ENCODE assay signal across 34 cellular contexts in genomic region chr17:69048634-69049033, GRCh38. TPM values are rescaled to one million over a fixed set of nuclear protein-coding genes. Genes with fewer than 3 reads are reported as not detected.
A peak's percentile ranks its signal among the peaks of the same experiment; 100 is the strongest.
DNase-seq lines count a peak whose midpoint lies in the region; ATAC-seq, FAIRE-seq and TF ChIP-seq lines count a peak whose summit lies in the region.
"Had no signal": no experiment of that assay in that cellular context is flagged by ENCODE, and none has a peak within 500 bp of the region (broad histone marks: within the 10 kb centered on the region; RNA-seq: fewer than 3 reads in every experiment).

No MANE protein-coding gene starts in this region.

- H3K9me3 ChIP-seq in Caco-2 (peaks cover 24% of the 10 kb centered on the region), K562 (replicated peaks; ENCODE audit: control insufficient read depth, insufficient read depth, low read depth, low read length) (peaks cover 8% of the 10 kb centered on the region; the same call in 1 of the 2 replicates)
- H3K9me3 ChIP-seq: colonic mucosa, Peyer's patch, upper lobe of right lung had no signal

- H4K20me1 ChIP-seq in K562 (replicated peaks; ENCODE audit: control insufficient read depth, insufficient read depth, low read length), result no peaks in the 10 kb centered on the region

- ATAC-seq in K562, result no peak
- no peak for ATAC-seq in HG02642 (IDR thresholded peaks at IDR 0.05; ENCODE audit: poor library complexity, unreplicated experiment)
- ATAC-seq: activated CD8-positive, alpha-beta memory T cell treated with anti-CD3 and anti-CD28 coated beads, Interleukin-2, amount 10 ng/mL, durations not matched to agents 7 days and 5 days; GM23338; WTC11 had no signal

- H3K36me3 ChIP-seq in Caco-2 (ENCODE audit: control insufficient read depth, insufficient read depth, low read length) (no peaks in the 10 kb centered on the region), K562 (ENCODE audit: control insufficient read depth, insufficient read depth, low read length) (no peaks in the 10 kb centered on the region)
- H3K36me3 ChIP-seq: colonic mucosa, Peyer's patch, upper lobe of right lung had no signal

- no peak for TF ChIP-seq EP300 in K562 (IDR thresholded peaks at IDR 0.05; ENCODE audit: low read length)

- H3K27me3 Mint-ChIP-seq in T-helper 2 cell treated with Interferon-gamma antibody and Interleukin-4, amounts not matched to agents 5 μg/mL and 100 μg/mL, for 36 hours (ENCODE audit: low read depth), result no peaks in the 10 kb centered on the region
- H3K27me3 Mint-ChIP-seq in Caco-2 (ENCODE audit: insufficient read depth, unreplicated experiment) (no peaks in the 10 kb centered on the region), progenitor cell of endocrine pancreas (no peaks in the 10 kb centered on the region)

- no peak for DNase-seq in T-helper 2 cell treated with Interferon-gamma antibody and Interleukin-4, amounts not matched to agents 5 μg/mL and 100 μg/mL, for 36 hours (ENCODE audit: low spot score)
- DNase-seq in T-helper 2 cell (no peak), Caco-2 (no peak), K562 (ENCODE audit: extremely low read depth in 1 of 4, low spot score in 3 of 4) (no peak), progenitor cell of endocrine pancreas (ENCODE audit: low spot score, unreplicated experiment) (no peak), NCI-H774 (lab: John Stamatoyannopoulos, UW) (no peak), GM20000 (ENCODE audit: low spot score) (no peak)
- DNase-seq: 8988T; activated CD4-positive, alpha-beta T cell treated with anti-CD3 and anti-CD28 coated beads, Interleukin-2, amount 10 ng/mL, durations not matched to agents 7 days and 5 days; activated CD8-positive, alpha-beta memory T cell treated with anti-CD3 and anti-CD28 coated beads, Interleukin-2, amount 10 ng/mL, durations not matched to agents 7 days and 5 days; activated naive CD4-positive, alpha-beta T cell treated with anti-CD3 and anti-CD28 coated beads for 36 hours; amygdala; CD4-positive, alpha-beta memory T cell; colonic mucosa; DMS 273 treated with DMSO at 0.1 percent for 48 hours; effector CD8-positive, alpha-beta T cell; EL; foreskin fibroblast; head of caudate nucleus; Kasumi-1; mammary epithelial cell; NCI-H1105; NCI-H1930; NCI-H526; Peyer's patch; SIG-M5; stimulated activated CD8-positive, alpha-beta memory T cell treated with anti-CD3 and anti-CD28 coated beads, Interleukin-4, amount 100 ng/mL, for 48 hours; SW 1271; upper lobe of right lung had no signal

- H3K4me1 ChIP-seq in Caco-2, result peaks cover 43% of the 10 kb centered on the region
- peaks cover 3 to 34% of the 10 kb centered on the region in 2 experiments for H3K4me1 ChIP-seq in K562 (replicated peaks in 1 of 2; ENCODE audit: control insufficient read depth in 2 of 2, insufficient read depth in 2 of 2, low read length in 2 of 2)
- H3K4me1 ChIP-seq: colonic mucosa had no signal

- peak overlapping the region in 1 of 2 experiments; percentile 30; a peak in 1 of 4 replicates for H3K9ac ChIP-seq in K562 (ENCODE audit: insufficient read depth in 1 of 2, low read depth in 2 of 2, low read length in 2 of 2)

- no peaks in the 10 kb centered on the region for H3K79me2 ChIP-seq in K562 (ENCODE audit: control insufficient read depth, insufficient read depth, low read length)

- POLR2A ChIA-PET in Caco-2 (lab: Charles Lee) (no interaction called here), K562 (lab: Yijun Ruan, JAX) (no interaction called here)

- H3K4me3 ChIP-seq in Caco-2 (ENCODE audit: low read depth, low read length) (no peak overlapping the region), K562 (no peak overlapping the region)
- H3K4me3 ChIP-seq: colonic mucosa, GM23338, Peyer's patch, upper lobe of right lung had no signal

- peaks cover 7% of the 10 kb centered on the region for H3K4me1 Mint-ChIP-seq in T-helper 2 cell treated with Interferon-gamma antibody and Interleukin-4, amounts not matched to agents 5 μg/mL and 100 μg/mL, for 36 hours (ENCODE audit: low read depth)
- H3K4me1 Mint-ChIP-seq in Caco-2 (ENCODE audit: low read depth, unreplicated experiment) (peaks cover 13% of the 10 kb centered on the region), progenitor cell of endocrine pancreas (ENCODE audit: low read depth) (peaks cover 11% of the 10 kb centered on the region)
- H3K4me1 Mint-ChIP-seq: GM23338, WTC11 had no signal

- 79% methylated on average over 2 of the region's 2 CpGs for WGBS in K562 (ENCODE audit: insufficient coverage, low coverage, missing lambda C conversion rate)

- H3K27me3 ChIP-seq in Caco-2 (replicated peaks; ENCODE audit: control insufficient read depth, insufficient read depth, low read length) (no peaks in the 10 kb centered on the region), K562 (ENCODE audit: control insufficient read depth in 2 of 2, insufficient read depth in 2 of 2, low read length in 2 of 2) (no peaks in the 10 kb centered on the region)
- H3K27me3 ChIP-seq: colonic mucosa, Peyer's patch, upper lobe of right lung had no signal

- TF ChIP-seq RAD21 in K562 (CRISPR knock-in tag; conservative IDR thresholded peaks at IDR 0.05 in 1 of 2, IDR thresholded peaks at IDR 0.05 in 1 of 2), result no peak

- no peak for TF ChIP-seq POLR2A in K562 (conservative IDR thresholded peaks at IDR 0.05)

- H3K36me3 Mint-ChIP-seq in T-helper 2 cell treated with Interferon-gamma antibody and Interleukin-4, amounts not matched to agents 5 μg/mL and 100 μg/mL, for 36 hours (ENCODE audit: low read depth), result no peaks in the 10 kb centered on the region
- H3K36me3 Mint-ChIP-seq in Caco-2 (ENCODE audit: insufficient read depth, unreplicated experiment) (peaks cover 8% of the 10 kb centered on the region), progenitor cell of endocrine pancreas (ENCODE audit: insufficient read depth) (peaks cover 14% of the 10 kb centered on the region)
- H3K36me3 Mint-ChIP-seq: activated CD8-positive, alpha-beta memory T cell treated with anti-CD3 and anti-CD28 coated beads, Interleukin-2, amount 10 ng/mL, durations not matched to agents 7 days and 5 days; WTC11 had no signal

- H3K27ac ChIP-seq in K562 (ENCODE audit: extremely low read depth, low read depth, low read length), result peak overlapping the region; percentile 85

- no peak for FAIRE-seq in K562 (lab: Jason Lieb, UNC)
- FAIRE-seq: bronchial epithelial cell, GM12892 had no signal

- H3K4me3 Mint-ChIP-seq in T-helper 2 cell treated with Interferon-gamma antibody and Interleukin-4, amounts not matched to agents 5 μg/mL and 100 μg/mL, for 36 hours, result peak overlapping the region; percentile 12
- no peak overlapping the region for H3K4me3 Mint-ChIP-seq in Caco-2 (ENCODE audit: unreplicated experiment)
- H3K4me3 Mint-ChIP-seq in progenitor cell of endocrine pancreas (ENCODE audit: low read depth), result no peak overlapping the region
- H3K4me3 Mint-ChIP-seq: activated CD4-positive, alpha-beta T cell treated with anti-CD3 and anti-CD28 coated beads, Interleukin-2, amount 10 ng/mL, durations not matched to agents 7 days and 5 days; activated CD8-positive, alpha-beta memory T cell treated with anti-CD3 and anti-CD28 coated beads, Interleukin-2, amount 10 ng/mL, durations not matched to agents 7 days and 5 days; activated naive CD4-positive, alpha-beta T cell treated with anti-CD3 and anti-CD28 coated beads for 36 hours; GM23338; WTC11 had no signal

- no peaks in the 10 kb centered on the region for H3K9me1 ChIP-seq in K562 (ENCODE audit: control insufficient read depth, insufficient read depth, low read length)

- TF ChIP-seq CTCF in Caco-2 (IDR thresholded peaks at IDR 0.05; ENCODE audit: insufficient read depth in 1 of 2, low read depth in 1 of 2, low read length in 1 of 2, severe bottlenecking in 1 of 2, unreplicated experiment in 1 of 2) (no peak), K562 (IDR thresholded peaks at IDR 0.05 in 2 of 3, conservative IDR thresholded peaks at IDR 0.05 in 1 of 3; ENCODE audit: insufficient read depth in 2 of 3, low read depth in 1 of 3, low read length in 3 of 3) (no peak), progenitor cell of endocrine pancreas (IDR thresholded peaks at IDR 0.05; ENCODE audit: unreplicated experiment) (no peak), GM20000 (IDR thresholded peaks at IDR 0.05; ENCODE audit: extremely low read depth, missing control alignments) (no peak)

- in situ Hi-C loops in K562 (cut with MboI), result no loop called here

- peak overlapping the region; percentile 49 for H2AFZ ChIP-seq in K562 (ENCODE audit: low read depth, low read length)
- H2AFZ ChIP-seq: GM23338 had no signal

- intact Hi-C loops in Caco-2 (cut with micrococcal nuclease; ENCODE audit: unreplicated experiment), result loop anchor here (5.0 kb wide), 1 partner anchor 76 kb away; no protein-coding TSS in a partner anchor
- intact Hi-C loops in K562 (cut with micrococcal nuclease), result no loop called here

- H3K27ac Mint-ChIP-seq in T-helper 2 cell treated with Interferon-gamma antibody and Interleukin-4, amounts not matched to agents 5 μg/mL and 100 μg/mL, for 36 hours, result no peak overlapping the region
- peak overlapping the region; percentile 88 for H3K27ac Mint-ChIP-seq in Caco-2 (ENCODE audit: unreplicated experiment)
- peak overlapping the region; percentile 99 for H3K27ac Mint-ChIP-seq in progenitor cell of endocrine pancreas
- H3K27ac Mint-ChIP-seq: activated CD4-positive, alpha-beta T cell treated with anti-CD3 and anti-CD28 coated beads, Interleukin-2, amount 10 ng/mL, durations not matched to agents 7 days and 5 days; activated CD8-positive, alpha-beta memory T cell treated with anti-CD3 and anti-CD28 coated beads, Interleukin-2, amount 10 ng/mL, durations not matched to agents 7 days and 5 days; activated naive CD4-positive, alpha-beta T cell treated with anti-CD3 and anti-CD28 coated beads for 36 hours; CD4-positive, alpha-beta memory T cell; GM23338; WTC11 had no signal

- no TSS peak for BruUV-seq in Caco-2 (replicated peaks; lab: Mats Ljungman, UMichigan)
- BruUV-seq in K562 (replicated peaks; lab: Mats Ljungman, UMichigan), result no TSS peak

- H3K9me3 Mint-ChIP-seq in T-helper 2 cell treated with Interferon-gamma antibody and Interleukin-4, amounts not matched to agents 5 μg/mL and 100 μg/mL, for 36 hours, result no peaks in the 10 kb centered on the region
- H3K9me3 Mint-ChIP-seq in Caco-2 (ENCODE audit: unreplicated experiment), result peaks cover 36% of the 10 kb centered on the region
- peaks cover 34% of the 10 kb centered on the region for H3K9me3 Mint-ChIP-seq in progenitor cell of endocrine pancreas (ENCODE audit: low read depth)
- H3K9me3 Mint-ChIP-seq: activated CD4-positive, alpha-beta T cell treated with anti-CD3 and anti-CD28 coated beads, Interleukin-2, amount 10 ng/mL, durations not matched to agents 7 days and 5 days; GM23338; WTC11 had no signal

- CTCF ChIA-PET in Caco-2 (lab: Charles Lee), result no interaction called here
- CTCF ChIA-PET in K562 (lab: Yijun Ruan, JAX; ENCODE audit: low intra/inter-chr PET ratio), result no interaction called here

- H3K4me2 ChIP-seq in K562 (ENCODE audit: insufficient read depth, low read length), result peak overlapping the region; percentile 16; the same call in 1 of the 2 replicates
- H3K4me2 ChIP-seq: GM23338 had no signal

RNA-seq across cellular contexts. Expression of gene ABCA9, which starts 12.1 kb away (rescaled TPM):
- total RNA-seq in Caco-2 (2022) (0.19 and 0.27 TPM in 2 replicates), K562 (2014; rRNA removed) (0.98 TPM in 1 of 2 replicates, not detected in the other), K562 (2014; rRNA removed; fragmentation: Illumina TruSeq; extraction: Trizol) (not detected in 2 replicates), K562 (2015; rRNA removed; fragmentation: Illumina TruSeq; extraction: Trizol) (0.04 TPM in 1 of 2 replicates, not detected in the other), K562 (2021) (not detected in 2 replicates), progenitor cell of endocrine pancreas (0.11 and 0.14 TPM in 2 replicates)
- 0.46 TPM in 1 of 2 replicates, not detected in the other for total RNA-seq in K562 (2011; cell fraction: chromatin; rRNA removed; ENCODE audit: low replicate concordance)
- 0.26 TPM in 1 of 2 replicates, not detected in the other for total RNA-seq in K562 (2011; cell fraction: nucleolus; rRNA removed)
- 0.07 TPM in 1 of 2 replicates, not detected in the other for total RNA-seq in K562 (2011; cell fraction: nucleoplasm; rRNA removed)
- polyA plus RNA-seq in K562 (2011; rRNA removed) (0.24 TPM in 1 of 2 replicates, not detected in the other), K562 (2014; fragmentation: Illumina TruSeq; extraction: Trizol) (not detected in 2 replicates), K562 (2014; fragmentation: Nextera tagmentation; extraction: Ambion mirVana) (not detected), K562 (2014; rRNA removed) (0.01 TPM in 1 of 2 replicates, not detected in the other)
- polyA plus RNA-seq in K562 (2011; cell fraction: cytosol; rRNA removed), result not detected in 2 replicates
- polyA plus RNA-seq in K562 (2011; cell fraction: nucleus; rRNA removed), result 0.18 TPM in 1 of 2 replicates, not detected in the other
- polyA plus RNA-seq in K562 (2012), result 0.06 and 0.12 TPM in 2 replicates
- 0.09 TPM in 1 of 2 replicates, not detected in the other for polyA minus RNA-seq in K562 (2011; rRNA and poly(A)+ RNA removed)
- not detected in 2 replicates for polyA minus RNA-seq in K562 (2011; cell fraction: cytosol; rRNA and poly(A)+ RNA removed)
- polyA minus RNA-seq in K562 (2011; cell fraction: nucleus; rRNA and poly(A)+ RNA removed), result 0.11 and 0.40 TPM in 2 replicates
- total RNA-seq: activated CD8-positive, alpha-beta memory T cell treated with anti-CD3 and anti-CD28 coated beads, Interleukin-2, amount 10 ng/mL, durations not matched to agents 7 days and 5 days; activated naive CD4-positive, alpha-beta T cell treated with anti-CD3 and anti-CD28 coated beads for 36 hours; GM23338; WTC11 had no signal
- polyA plus RNA-seq: CD4-positive, alpha-beta memory T cell; GM23338 had no signal
